Comparison of ENCODE assay signal across 1 cellular context in genomic region chr14:77498120-77498979, GRCh38.
A peak's percentile ranks its signal among the peaks of the same experiment; 100 is the strongest.
TF ChIP-seq lines count a peak whose summit lies in the region.

Gene ISM2, minus strand, starts transcription at chr14:77498816. Its CDS starts 23 bp downstream, at chr14:77498793.

TF ChIP-seq in HepG2, 621 proteins besides CTCF, POLR2A, EP300 and RAD21 (continued from another document and continues in another):
- TF ChIP-seq ZNF138 (CRISPR knock-in tag; IDR thresholded peaks at IDR 0.05; ENCODE audit: low read depth) (no peak), ZNF816 (CRISPR knock-in tag; IDR thresholded peaks at IDR 0.05; ENCODE audit: borderline replicate concordance) (no peak), ZNF136 (CRISPR knock-in tag; IDR thresholded peaks at IDR 0.05; ENCODE audit: low read depth) (0 out of 2 replicates have a peak, but pooled peaks have one; percentile 32), MAFK (conservative IDR thresholded peaks at IDR 0.05 in 1 of 2, IDR thresholded peaks at IDR 0.05 in 1 of 2; ENCODE audit: low read length in 2 of 2) (no peak), ZFP1 (CRISPR knock-in tag; IDR thresholded peaks at IDR 0.05) (no peak), ETS1 (CRISPR knock-in tag; IDR thresholded peaks at IDR 0.05) (peak; percentile 86; the same call in 1 of the 2 replicates), ZFY (CRISPR knock-in tag; IDR thresholded peaks at IDR 0.05) (peak; percentile 71), RERE (CRISPR knock-in tag; IDR thresholded peaks at IDR 0.05; ENCODE audit: low read depth) (no peak), MED13 (CRISPR knock-in tag; IDR thresholded peaks at IDR 0.05) (no peak; the same call in 1 of the 2 replicates), XRCC5 (optimal IDR thresholded peaks at IDR 0.05; ENCODE audit: low read length) (peak; percentile 50), ZNF512B (CRISPR knock-in tag; IDR thresholded peaks at IDR 0.05; ENCODE audit: borderline replicate concordance) (no peak), ATF4 (CRISPR knock-in tag; IDR thresholded peaks at IDR 0.05) (no peak), HDAC1 (CRISPR knock-in tag; IDR thresholded peaks at IDR 0.05) (peak; percentile 16; the same call in 1 of the 2 replicates), PRDM15 (CRISPR knock-in tag; IDR thresholded peaks at IDR 0.05) (no peak; the same call in 1 of the 2 replicates), TERF1 (CRISPR knock-in tag; IDR thresholded peaks at IDR 0.05) (no peak), THAP11 (CRISPR knock-in tag; IDR thresholded peaks at IDR 0.05) (peak; percentile 76), ARID3A (IDR thresholded peaks at IDR 0.05; ENCODE audit: low read depth, low read length) (no peak), ZNF18 (CRISPR knock-in tag; IDR thresholded peaks at IDR 0.05; ENCODE audit: insufficient replicate concordance) (no peak), ZNF670 (CRISPR knock-in tag; IDR thresholded peaks at IDR 0.05; ENCODE audit: borderline replicate concordance) (no peak), ZNF274 (CRISPR knock-in tag; IDR thresholded peaks at IDR 0.05) (0 out of 2 replicates have a peak, but pooled peaks have one; percentile 27), MYPOP (CRISPR knock-in tag; IDR thresholded peaks at IDR 0.05) (peak; percentile 75; the same call in 1 of the 2 replicates), ZNF570 (CRISPR knock-in tag; IDR thresholded peaks at IDR 0.05; ENCODE audit: borderline replicate concordance) (no peak), MYC (CRISPR knock-in tag; IDR thresholded peaks at IDR 0.05; ENCODE audit: borderline replicate concordance) (peak; percentile 85), AGO1 (IDR thresholded peaks at IDR 0.05; ENCODE audit: low read depth, low read length, poor library complexity, severe bottlenecking) (no peak), FUBP1 (CRISPR knock-in tag; IDR thresholded peaks at IDR 0.05; ENCODE audit: borderline replicate concordance) (no peak), ZFP62 (CRISPR knock-in tag; IDR thresholded peaks at IDR 0.05) (no peak), ZNF879 (CRISPR knock-in tag; IDR thresholded peaks at IDR 0.05) (0 out of 2 replicates have a peak, but pooled peaks have one; percentile 75), ESRRA (CRISPR knock-in tag; IDR thresholded peaks at IDR 0.05; ENCODE audit: low read depth) (no peak; the same call in 1 of the 2 replicates), KMT2B (CRISPR knock-in tag; IDR thresholded peaks at IDR 0.05) (no peak), SPEN (CRISPR knock-in tag; IDR thresholded peaks at IDR 0.05; ENCODE audit: low read depth) (no peak; the same call in 1 of the 2 replicates)
